1 cellular context compared by ENCODE assay signal in genomic region chr12:107523760-107524558, GRCh38.
TF ChIP-seq lines count a peak whose summit lies in the region.

No MANE protein-coding gene starts in this region.

TF ChIP-seq in HepG2, 621 proteins besides CTCF, POLR2A, EP300 and RAD21 (continued from another document):
- TF ChIP-seq, protein P1, sequence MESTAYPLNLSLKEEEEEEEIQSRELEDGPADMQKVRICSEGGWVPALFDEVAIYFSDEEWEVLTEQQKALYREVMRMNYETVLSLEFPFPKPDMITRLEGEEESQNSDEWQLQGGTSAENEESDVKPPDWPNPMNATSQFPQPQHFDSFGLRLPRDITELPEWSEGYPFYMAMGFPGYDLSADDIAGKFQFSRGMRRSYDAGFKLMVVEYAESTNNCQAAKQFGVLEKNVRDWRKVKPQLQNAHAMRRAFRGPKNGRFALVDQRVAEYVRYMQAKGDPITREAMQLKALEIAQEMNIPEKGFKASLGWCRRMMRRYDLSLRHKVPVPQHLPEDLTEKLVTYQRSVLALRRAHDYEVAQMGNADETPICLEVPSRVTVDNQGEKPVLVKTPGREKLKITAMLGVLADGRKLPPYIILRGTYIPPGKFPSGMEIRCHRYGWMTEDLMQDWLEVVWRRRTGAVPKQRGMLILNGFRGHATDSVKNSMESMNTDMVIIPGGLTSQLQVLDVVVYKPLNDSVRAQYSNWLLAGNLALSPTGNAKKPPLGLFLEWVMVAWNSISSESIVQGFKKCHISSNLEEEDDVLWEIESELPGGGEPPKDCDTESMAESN (CRISPR knock-in tag; conservative IDR thresholded peaks at IDR 0.05): no peak
- TF ChIP-seq TFAP4 (IDR thresholded peaks at IDR 0.05; ENCODE audit: borderline replicate concordance, low read depth) (peak; percentile 28; the same call in 1 of the 2 replicates), PAXIP1 (CRISPR knock-in tag; conservative IDR thresholded peaks at IDR 0.05) (peak; percentile 73), TCF7 (IDR thresholded peaks at IDR 0.05; ENCODE audit: low read depth) (peak; percentile 55), LCORL (IDR thresholded peaks at IDR 0.05) (peak; percentile 35; the same call in 1 of the 2 replicates), LCORL (CRISPR knock-in tag; IDR thresholded peaks at IDR 0.05) (no peak), NFKB2 (CRISPR knock-in tag; IDR thresholded peaks at IDR 0.05; ENCODE audit: borderline replicate concordance) (no peak), HDAC2 (CRISPR knock-in tag; IDR thresholded peaks at IDR 0.05) (0 out of 2 replicates have a peak, but pooled peaks have one; percentile 12), ARID3A (IDR thresholded peaks at IDR 0.05; ENCODE audit: low read depth, low read length) (peak; percentile 86), FOXA3 (CRISPR knock-in tag; IDR thresholded peaks at IDR 0.05) (peak; percentile 83), SRF (IDR thresholded peaks at IDR 0.05; ENCODE audit: low read depth, low read length) (peak; percentile 89), FOXA1 (IDR thresholded peaks at IDR 0.05) (peak; percentile 80), FOXA1 (CRISPR knock-in tag; IDR thresholded peaks at IDR 0.05) (peak; percentile 82), TBX2 (CRISPR knock-in tag; IDR thresholded peaks at IDR 0.05; ENCODE audit: borderline replicate concordance) (peak; percentile 54; the same call in 1 of the 2 replicates), ZNF33B (CRISPR knock-in tag; IDR thresholded peaks at IDR 0.05) (no peak), NR2F6 (IDR thresholded peaks at IDR 0.05) (peak; percentile 40; the same call in 1 of the 2 replicates), NR2F6 (CRISPR knock-in tag; IDR thresholded peaks at IDR 0.05) (0 out of 2 replicates have a peak, but pooled peaks have one; percentile 21), RARA (CRISPR knock-in tag; IDR thresholded peaks at IDR 0.05) (peak; percentile 57), MIXL1 (CRISPR knock-in tag; IDR thresholded peaks at IDR 0.05) (0 out of 2 replicates have a peak, but pooled peaks have one; percentile 21), HOXA3 (CRISPR knock-in tag; IDR thresholded peaks at IDR 0.05) (0 out of 2 replicates have a peak, but pooled peaks have one; percentile 24)
- TF ChIP-seq, protein P2, sequence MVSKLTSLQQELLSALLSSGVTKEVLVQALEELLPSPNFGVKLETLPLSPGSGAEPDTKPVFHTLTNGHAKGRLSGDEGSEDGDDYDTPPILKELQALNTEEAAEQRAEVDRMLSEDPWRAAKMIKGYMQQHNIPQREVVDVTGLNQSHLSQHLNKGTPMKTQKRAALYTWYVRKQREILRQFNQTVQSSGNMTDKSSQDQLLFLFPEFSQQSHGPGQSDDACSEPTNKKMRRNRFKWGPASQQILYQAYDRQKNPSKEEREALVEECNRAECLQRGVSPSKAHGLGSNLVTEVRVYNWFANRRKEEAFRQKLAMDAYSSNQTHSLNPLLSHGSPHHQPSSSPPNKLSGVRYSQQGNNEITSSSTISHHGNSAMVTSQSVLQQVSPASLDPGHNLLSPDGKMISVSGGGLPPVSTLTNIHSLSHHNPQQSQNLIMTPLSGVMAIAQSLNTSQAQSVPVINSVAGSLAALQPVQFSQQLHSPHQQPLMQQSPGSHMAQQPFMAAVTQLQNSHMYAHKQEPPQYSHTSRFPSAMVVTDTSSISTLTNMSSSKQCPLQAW (CRISPR knock-in tag; IDR thresholded peaks at IDR 0.05): no peak
TF ChIP-seq in HepG2: peak in this region for 41.
